In the genomic region with DNA sequence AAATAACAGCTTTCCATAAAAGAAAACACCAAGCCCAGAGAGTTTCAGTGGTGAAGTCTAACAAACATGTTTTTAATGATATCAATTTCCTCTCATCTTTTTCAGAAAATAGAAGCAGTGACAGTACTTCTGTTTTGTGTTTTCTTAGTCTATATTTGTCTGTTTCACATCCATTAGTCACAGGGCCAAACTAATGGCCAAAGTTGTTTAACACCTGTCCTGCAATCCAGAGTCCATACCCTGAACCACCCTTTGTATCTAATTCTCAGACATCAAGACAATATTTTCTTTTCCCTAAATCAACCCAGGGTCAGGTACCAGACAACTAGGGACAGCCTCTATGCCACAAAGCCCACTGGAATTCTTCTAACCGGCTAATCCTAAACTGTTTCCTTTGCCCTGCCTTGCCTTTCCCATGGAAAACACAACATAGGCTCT, we compare ENCODE assay signal across 9 cellular contexts. TPM values are rescaled to one million over a fixed set of nuclear protein-coding genes. Genes with fewer than 3 reads are reported as not detected.
DNase-seq lines count a peak whose midpoint lies in the region; ATAC-seq and TF ChIP-seq lines count a peak whose summit lies in the region.
"Had no signal": no experiment of that assay in that cellular context is flagged by ENCODE, and none has a peak within 500 bp of the region (broad histone marks: within the 10 kb centered on the region; RNA-seq: fewer than 3 reads in every experiment).

No MANE protein-coding gene starts in this region.

- TF ChIP-seq POLR2A in stomach (IDR thresholded peaks at IDR 0.05) (no peak), esophagus squamous epithelium (IDR thresholded peaks at IDR 0.05) (no peak)

- H3K4me1 Mint-ChIP-seq in naive B cell = peaks cover 17 to 36% (median 24%) of the 10 kb centered on the region in 3 donors

- H3K27me3 Mint-ChIP-seq in naive B cell = no peaks in the 10 kb centered on the region

- ATAC-seq in GM19025 (IDR thresholded peaks at IDR 0.05; ENCODE audit: low read depth, unreplicated experiment) (peak; percentile 59), GM21717 (IDR thresholded peaks at IDR 0.05; ENCODE audit: unreplicated experiment) (peak; percentile 37), HG03280 (IDR thresholded peaks at IDR 0.05; ENCODE audit: unreplicated experiment) (peak; percentile 56), naive B cell (ENCODE audit: low read depth in 2 of 2) (no peak)

- intact Hi-C loops in stomach (cut with DNase I; ENCODE audit: low total_unique reads) (no loop called here), dorsolateral prefrontal cortex (cut with DNase I) (no loop called here), esophagus squamous epithelium (cut with DNase I) (no loop called here)

- no peaks in the 10 kb centered on the region for H3K27me3 ChIP-seq in stomach
- no peaks in the 10 kb centered on the region for H3K27me3 ChIP-seq in dorsolateral prefrontal cortex
- H3K27me3 ChIP-seq in esophagus squamous epithelium = no peaks in the 10 kb centered on the region

- peak overlapping the region in 4 of 8 donors; percentile 0 to 46 (median 23) for H3K4me3 Mint-ChIP-seq in naive B cell

- DNase-seq in naive B cell = no peak
- DNase-seq in middle frontal gyrus (ENCODE audit: extremely low spot score, low spot score) = no peak
- no peak for DNase-seq in stomach
- DNase-seq in dorsolateral prefrontal cortex = no peak
- DNase-seq in esophagus squamous epithelium (lab: John Stamatoyannopoulos, UW) = no peak
- DNase-seq: activated effector memory CD4-positive, alpha-beta T cell treated with Interleukin-2 at 50 U/mL for 16 hours had no signal

- peak overlapping the region; percentile 14 to 64 (median 26) for H3K27ac Mint-ChIP-seq in naive B cell

- WGBS in stomach, 5 donors = 44 to 86% (median 50%) methylated on average over 1 of the region's 1 CpG
- WGBS in esophagus squamous epithelium, 2 donors = 54 to 70% methylated on average over 1 of the region's 1 CpG

- TF ChIP-seq CTCF in stomach (IDR thresholded peaks at IDR 0.05) (no peak), dorsolateral prefrontal cortex (IDR thresholded peaks at IDR 0.05 in 54 of 56, conservative IDR thresholded peaks at IDR 0.05 in 2 of 56; ENCODE audit: low read depth in 1 of 56, partially characterized antibody in 56 of 56) (no peak), esophagus squamous epithelium (IDR thresholded peaks at IDR 0.05) (no peak)

- H3K4me3 ChIP-seq in stomach (no peak overlapping the region), dorsolateral prefrontal cortex (no peak overlapping the region), esophagus squamous epithelium (no peak overlapping the region)

- H3K9me3 Mint-ChIP-seq in naive B cell = no peaks in the 10 kb centered on the region

- H3K9me3 ChIP-seq in stomach (no peaks in the 10 kb centered on the region), esophagus squamous epithelium (no peaks in the 10 kb centered on the region)

- no peak for TF ChIP-seq EP300 in stomach (IDR thresholded peaks at IDR 0.05)

- H3K27ac ChIP-seq in stomach (no peak overlapping the region), dorsolateral prefrontal cortex (no peak overlapping the region), esophagus squamous epithelium (no peak overlapping the region)

- no peaks in the 10 kb centered on the region for H3K36me3 Mint-ChIP-seq in naive B cell

- H3K36me3 ChIP-seq in stomach = no peaks in the 10 kb centered on the region
- H3K36me3 ChIP-seq in esophagus squamous epithelium = no peaks in the 10 kb centered on the region

- H3K4me1 ChIP-seq in stomach (peaks cover 5 to 11% (median 8%) of the 10 kb centered on the region in 4 donors), esophagus squamous epithelium (peaks cover 4 to 10% (median 4%) of the 10 kb centered on the region in 3 donors)

RNA-seq across cellular contexts. Expression of a gene that starts 25.9 kb away (rescaled TPM):
- polyA plus RNA-seq in naive B cell (ENCODE audit: low read depth in 6 of 6) (1,000 to 10,000 TPM; 5,825 to 8,742 (median 6,750) TPM), stomach (1,000 to 10,000 TPM; 1,773 to 3,520 (median 2,373) TPM)
- total RNA-seq in stomach (1,000 to 10,000 TPM in 3 of 5 donors, 100 to 1,000 TPM in 2; 504 to 5,821 (median 1,954) TPM), dorsolateral prefrontal cortex (1,000 to 10,000 TPM in 44 of 120 experiments, 100 to 1,000 TPM in 76; 441 to 1,542 (median 928) TPM), esophagus squamous epithelium (1,000 to 10,000 TPM; 2,239 to 4,093 (median 3,173) TPM)

RNA-seq across cellular contexts. Expression of a gene that starts 39.6 kb away (rescaled TPM):
- polyA plus RNA-seq in naive B cell (ENCODE audit: low read depth in 6 of 6) (10 to 100 TPM; 19.3 to 41.3 (median 25.9) TPM), stomach (10 to 100 TPM; 19.0 to 45.8 (median 31.2) TPM)
- total RNA-seq in stomach (10 to 100 TPM in 4 of 5 donors, 1 to 10 TPM in 1; 2.3 to 88.4 (median 47.5) TPM), dorsolateral prefrontal cortex (10 to 100 TPM; 43.1 to 97.7 (median 72.5) TPM), esophagus squamous epithelium (10 to 100 TPM; 35.6 to 50.8 (median 44.5) TPM)

RNA-seq across cellular contexts. Expression of a gene that starts 50.5 kb away (rescaled TPM):
- 10 to 100 TPM in 3 of 6 donors, 1 to 10 TPM in 3; 6.5 to 12.3 (median 9.4) TPM for polyA plus RNA-seq in naive B cell (ENCODE audit: low read depth in 6 of 6)
- total RNA-seq in stomach = 100 to 1,000 TPM in 1 of 5 donors, 10 to 100 TPM in 1, 1 to 10 TPM in 1, under 1 TPM in 2; 0.29 to 109 (median 1.3) TPM
- polyA plus RNA-seq in stomach = under 1 TPM in 2 of 3 donors, not detected in 1; 0.48 to 0.50 TPM
- 10 to 100 TPM in 61 of 120 experiments, 1 to 10 TPM in 59; 3.6 to 26.3 (median 10.1) TPM for total RNA-seq in dorsolateral prefrontal cortex
- 1 to 10 TPM in 1 of 4 donors, under 1 TPM in 2, not detected in 1; 0.53 to 1.8 (median 0.76) TPM for total RNA-seq in esophagus squamous epithelium

Comparison
In these comparisons a context has a peak if more than half of its experiments do, and no peak if none do; other contexts are left out.
1. ATAC-seq: peak in GM19025 (single experiment), GM21717 (single experiment) and HG03280 (single experiment); none in naive B cell (0 of 2).